ENCODE assay signal across 17 cellular contexts in genomic region chr19:18597809-18598660, GRCh38. TPM values are rescaled to one million over a fixed set of nuclear protein-coding genes. Genes with fewer than 3 reads are reported as not detected.
"Had no signal": no experiment of that assay in that cellular context is flagged by ENCODE, and none has a peak within 500 bp of the region (broad histone marks: within the 10 kb centered on the region; RNA-seq: fewer than 3 reads in every experiment).

No MANE protein-coding gene starts in this region.

- ATAC-seq: effector memory CD8-positive, alpha-beta T cell; gastrocnemius medialis; heart right ventricle; lower lobe of right lung; pancreas; stimulated activated memory B cell treated with anti-CD40 and anti-IgM and Interleukin-4, amounts not matched to agents 10 μg/mL and 1 μg/mL and 100 μg/mL, for 72 hours; T-cell had no signal

- H3K27ac ChIP-seq: ascending aorta, gastrocnemius medialis, heart right ventricle, lower lobe of right lung, pancreas, thyroid gland had no signal

- H3K4me3 ChIP-seq: ascending aorta, gastrocnemius medialis, heart right ventricle, lower lobe of right lung, pancreas, thyroid gland had no signal

- H3K9me3 ChIP-seq: ascending aorta, gastrocnemius medialis, heart right ventricle, lower lobe of right lung, pancreas, thyroid gland had no signal

- H3K36me3 ChIP-seq: ascending aorta, gastrocnemius medialis, heart right ventricle, lower lobe of right lung, pancreas, thyroid gland had no signal

- DNase-seq: activated CD4-positive, alpha-beta T cell treated with anti-CD3 and anti-CD28 coated beads, Interleukin-2, amount 50 U/mL, for 48 hours; activated CD4-positive, CD25-positive, alpha-beta regulatory T cell treated with anti-CD3 and anti-CD28 coated beads, Interleukin-2, amount 50 U/mL, for 72 hours; activated naive CD4-positive, alpha-beta T cell treated with anti-CD3 and anti-CD28 coated beads, Interleukin-2, amount 10 ng/mL, durations not matched to agents 7 days and 5 days; activated T-cell treated with anti-CD3 and anti-CD28 coated beads, Interleukin-2, amount 50 U/mL, for 1 hour; dermis blood vessel endothelial cell; effector memory CD8-positive, alpha-beta T cell; gastrocnemius medialis; heart right ventricle; lower lobe of right lung; midbrain; T-cell; T-helper 9 cell; thyroid gland had no signal

- H3K27me3 ChIP-seq: gastrocnemius medialis, pancreas, thyroid gland had no signal

RNA-seq across cellular contexts. Expression of gene CRLF1, which starts 8.6 kb away (rescaled TPM):
- total RNA-seq: activated T-helper 2 cell treated with anti-CD3 and anti-CD28 coated beads, Interferon-gamma antibody, Interleukin-2, Interleukin-4, amounts not matched to agents 10 μg/mL and 5 μg/mL and 100 μg/mL, durations not matched to agents 14 hours and 24 hours and 36 hours; dermis blood vessel endothelial cell had no signal

RNA-seq across cellular contexts. Expression of gene TMEM59L, which starts 14.6 kb away (rescaled TPM):
- total RNA-seq: activated T-helper 2 cell treated with anti-CD3 and anti-CD28 coated beads, Interferon-gamma antibody, Interleukin-2, Interleukin-4, amounts not matched to agents 10 μg/mL and 5 μg/mL and 100 μg/mL, durations not matched to agents 14 hours and 24 hours and 36 hours; ascending aorta had no signal
